In genomic region chr9:14372437-14373318, GRCh38 we compare ENCODE assay signal across 9 cellular contexts. TPM values are rescaled to one million over a fixed set of nuclear protein-coding genes. Genes with fewer than 3 reads are reported as not detected.
A peak's percentile ranks its signal among the peaks of the same experiment; 100 is the strongest.
DNase-seq lines count a peak whose midpoint lies in the region; ATAC-seq lines count a peak whose summit lies in the region.
"Had no signal": no experiment of that assay in that cellular context is flagged by ENCODE, and none has a peak within 500 bp of the region (broad histone marks: within the 10 kb centered on the region; RNA-seq: fewer than 3 reads in every experiment).

No MANE protein-coding gene starts in this region.

- ATAC-seq in HG03097 (IDR thresholded peaks at IDR 0.05; ENCODE audit: low FRiP score, unreplicated experiment) = no peak
- ATAC-seq in HG02798 (IDR thresholded peaks at IDR 0.05; ENCODE audit: poor library complexity, unreplicated experiment) = no peak

- DNase-seq in AG08396 (ENCODE audit: low spot score) (peak; percentile 43), LoVo (ENCODE audit: low spot score) (peak; percentile 69), dermis microvascular lymphatic vessel endothelial cell (ENCODE audit: low read depth in 2 of 2) (peak; percentile 76 to 98), lung microvascular endothelial cell (ENCODE audit: low read depth in 2 of 2) (peak; percentile 87 to 95), NOMO-1 (lab: John Stamatoyannopoulos, UW; ENCODE audit: unreplicated experiment in 2 of 2) (no peak)
- DNase-seq in activated CD4-positive, CD25-positive, alpha-beta regulatory T cell treated with anti-CD3 and anti-CD28 coated beads, Interleukin-2, amount 50 U/mL, for 72 hours = no peak
- DNase-seq: activated CD4-positive, alpha-beta T cell treated with anti-CD3 and anti-CD28 coated beads for 48 hours had no signal

RNA-seq across cellular contexts. Expression of gene NFIB, which starts 58.7 kb away (rescaled TPM):
- total RNA-seq in dermis microvascular lymphatic vessel endothelial cell (116 and 147 TPM in 2 replicates), lung microvascular endothelial cell (111 and 164 TPM in 2 replicates)

Comparison
In these comparisons a context has a peak if more than half of its experiments do, and no peak if none do; other contexts are left out.
1. DNase-seq: peak in AG08396 (single experiment), LoVo (single experiment), dermis microvascular lymphatic vessel endothelial cell (2 of 2) and lung microvascular endothelial cell (2 of 2); none in activated CD4-positive, CD25-positive, alpha-beta regulatory T cell treated with anti-CD3 and anti-CD28 coated beads, Interleukin-2, amount 50 U/mL, for 72 hours (single experiment) and NOMO-1 (0 of 2).